Comparison of ENCODE assay signal across 1 cellular context in the genomic region with DNA sequence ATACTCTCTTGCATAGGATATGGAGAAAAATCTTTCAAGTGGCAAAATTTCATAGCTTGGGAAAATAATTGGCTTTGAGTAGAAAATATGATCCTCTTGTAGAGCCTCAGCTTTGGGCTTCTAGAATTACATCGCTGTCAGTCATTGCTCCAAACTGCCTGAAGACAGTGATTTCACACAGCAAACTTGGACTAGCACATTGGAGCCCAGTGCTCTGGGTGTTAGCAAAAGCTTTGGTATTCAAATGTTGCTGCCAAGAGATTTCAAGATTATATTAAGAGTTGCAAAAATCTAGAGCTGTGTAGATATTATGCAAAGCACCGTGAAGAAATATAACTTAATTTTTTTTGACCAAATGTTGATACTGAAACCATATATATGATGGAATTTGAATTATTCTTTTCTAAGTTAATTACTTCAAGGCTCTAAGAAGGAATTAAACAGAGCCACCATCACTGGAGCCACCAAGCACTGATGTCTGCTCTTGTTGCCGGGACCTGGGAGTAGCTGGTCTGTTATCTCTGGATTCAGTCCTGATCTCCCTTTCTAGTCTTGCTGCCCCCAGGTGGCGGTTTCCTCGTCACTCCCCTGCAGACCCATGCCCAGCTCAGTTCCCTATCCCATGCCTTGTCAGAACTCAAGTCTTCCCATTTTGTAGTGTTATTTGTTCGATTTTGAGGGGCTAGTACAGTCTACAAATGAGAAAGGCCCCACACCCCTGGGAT.
TF ChIP-seq lines count a peak whose summit lies in the region.

No MANE protein-coding gene starts in this region.

TF ChIP-seq in GM12878, 131 proteins besides CTCF, POLR2A, EP300 and RAD21 (continued from another document):
- no peak for TF ChIP-seq CHD4 (IDR thresholded peaks at IDR 0.05)
